In genomic region chr3:150905766-150906165, GRCh38 we compare ENCODE assay signal across 30 cellular contexts. TPM values are rescaled to one million over a fixed set of nuclear protein-coding genes. Genes with fewer than 3 reads are reported as not detected.
"Had no signal": no experiment of that assay in that cellular context is flagged by ENCODE, and none has a peak within 500 bp of the region (broad histone marks: within the 10 kb centered on the region; RNA-seq: fewer than 3 reads in every experiment).

No MANE protein-coding gene starts in this region.

- H3K4me1 ChIP-seq: stomach, suprapubic skin, testis, thyroid gland, tibial artery, tibial nerve, transverse colon, upper lobe of left lung, upper lobe of right lung, uterus, vagina had no signal

- H3K27ac ChIP-seq: stomach, suprapubic skin, testis, thoracic aorta, thyroid gland, tibial artery, tibial nerve, transverse colon, upper lobe of left lung, upper lobe of right lung, vagina had no signal

- H3K9me3 ChIP-seq: stomach, suprapubic skin, testis, thoracic aorta, thyroid gland, tibial artery, tibial nerve, transverse colon, upper lobe of left lung, upper lobe of right lung, uterus, vagina had no signal

- H3K4me3 ChIP-seq: stomach, suprapubic skin, testis, thoracic aorta, thyroid gland, tibial artery, tibial nerve, transverse colon, upper lobe of left lung, upper lobe of right lung, uterus, vagina had no signal

- ATAC-seq: stimulated activated effector memory CD8-positive, alpha-beta T cell treated with anti-CD3 and anti-CD28 coated beads, Interleukin-12 subunit alpha, Interleukin-12 subunit beta, amount 100 ng/mL, for 72 hours; stimulated activated memory B cell treated with anti-CD40 and anti-IgM and Interleukin-4, amounts not matched to agents 10 μg/mL and 1 μg/mL and 100 μg/mL, for 72 hours; stimulated activated naive B cell treated with anti-CD40 and anti-IgM and Interleukin-4, amounts not matched to agents 10 μg/mL and 1 μg/mL and 100 μg/mL, for 72 hours; stimulated activated naive CD8-positive, alpha-beta T cell treated with anti-CD3 and anti-CD28 coated beads, Interleukin-15, amount 100 ng/mL, for 72 hours; stimulated activated naive CD8-positive, alpha-beta T cell treated with anti-CD3 and anti-CD28 coated beads, Interleukin-15, Interleukin-2, amounts not matched to agents 100 U/mL and 50 U/mL, for 24 hours; upper lobe of right lung had no signal

- H3K27me3 ChIP-seq: testis, thyroid gland, tibial artery, tibial nerve, upper lobe of left lung, upper lobe of right lung, uterus, vagina had no signal

- DNase-seq: stimulated activated CD4-positive, alpha-beta T cell treated with anti-CD3 and anti-CD28 coated beads, Interleukin-2, amount 100 ng/mL, for 48 hours; stimulated activated CD4-positive, alpha-beta T cell treated with anti-CD3 and anti-CD28 coated beads, Interleukin-4, amount 100 ng/mL, for 1 hour; stimulated activated CD4-positive, alpha-beta T cell treated with anti-CD3 and anti-CD28 coated beads, Interleukin-4, amount 100 ng/mL, for 24 hours; stimulated activated CD4-positive, alpha-beta T cell treated with anti-CD3 and anti-CD28 coated beads, Interleukin-4, amount 100 ng/mL, for 4 hours; stimulated activated CD8-positive, alpha-beta memory T cell treated with anti-CD3 and anti-CD28 coated beads, Interleukin-4, amount 100 ng/mL, for 48 hours; stimulated activated naive B cell treated with anti-CD40 and anti-IgM and Interleukin-4, amounts not matched to agents 10 μg/mL and 1 μg/mL and 100 μg/mL, for 72 hours; stimulated activated naive CD4-positive, alpha-beta T cell; stimulated activated naive CD4-positive, alpha-beta T cell treated with Interleukin-2 at 50 U/mL for 16 hours; stimulated activated naive CD8-positive, alpha-beta T cell treated with anti-CD3 and anti-CD28 coated beads, Interleukin-15, amount 100 ng/mL, for 72 hours; stimulated activated naive CD8-positive, alpha-beta T cell treated with anti-CD3 and anti-CD28 coated beads, Interleukin-15, Interleukin-2, amounts not matched to agents 100 U/mL and 50 U/mL, for 24 hours; stomach; substantia nigra; testis; thyroid gland; tibial artery; transverse colon; trophoblast cell; upper lobe of left lung; upper lobe of right lung; uterus had no signal

- H3K36me3 ChIP-seq: stomach, suprapubic skin, thoracic aorta, thyroid gland, tibial artery, tibial nerve, transverse colon, upper lobe of left lung, upper lobe of right lung, uterus, vagina had no signal

RNA-seq across cellular contexts. Expression of gene MINDY4B, which starts 0.5 kb away (rescaled TPM):
- total RNA-seq: stomach, subcutaneous adipose tissue, suprapubic skin, temporal lobe, testis, thoracic aorta, thyroid gland, tibial nerve, transverse colon, upper lobe of left lung, upper lobe of right lung, ureter, urinary bladder, uterus, vagina had no signal
